24 cellular contexts compared by ENCODE assay signal in the genomic region with DNA sequence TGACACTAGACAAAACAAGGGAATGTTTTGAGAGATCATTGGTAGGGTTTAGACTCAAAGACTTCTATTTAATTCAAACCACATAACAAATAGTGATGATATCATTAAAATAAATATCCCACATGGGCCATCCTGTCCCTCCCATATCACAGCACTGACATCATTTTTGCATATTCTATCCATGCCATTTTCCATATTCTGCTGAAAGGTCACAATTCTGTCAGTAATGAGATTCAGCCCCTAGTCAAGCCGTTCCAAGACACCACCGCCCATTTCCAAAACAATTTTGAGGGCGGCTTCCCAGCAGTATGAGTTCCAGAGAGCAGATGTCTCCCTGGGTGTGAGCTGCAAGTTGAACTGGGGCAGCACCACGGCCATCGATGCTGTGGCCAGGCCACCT.
DNase-seq lines count a peak whose midpoint lies in the region; ATAC-seq, FAIRE-seq and TF ChIP-seq lines count a peak whose summit lies in the region.
"Had no signal": no experiment of that assay in that cellular context is flagged by ENCODE, and none has a peak within 500 bp of the region (broad histone marks: within the 10 kb centered on the region; RNA-seq: fewer than 3 reads in every experiment).

No MANE protein-coding gene starts in this region.

- intact Hi-C loops in HepG2 (cut with micrococcal nuclease; ENCODE audit: unreplicated experiment) = no loop called here
- intact Hi-C loops in right lobe of liver (cut with DNase I) = no loop called here

- WGBS in HepG2 (ENCODE audit: low lambda C conversion rate) = 63% methylated on average over 5 of the region's 5 CpGs
- WGBS in right lobe of liver (ENCODE audit: insufficient coverage, low coverage, low lambda C conversion rate, missing lambda C conversion rate) = 83% methylated on average over 5 of the region's 5 CpGs

- H3K4me1 Mint-ChIP-seq in neural progenitor cell = peaks cover 7% of the 10 kb centered on the region
- H3K4me1 Mint-ChIP-seq: B cell; CD4-positive, CD25-positive, alpha-beta regulatory T cell; GM23338; H9 had no signal

- POLR2A ChIA-PET in HepG2 (lab: Yijun Ruan, JAX) = no interaction called here

- H3K27me3 Mint-ChIP-seq in neural progenitor cell (ENCODE audit: insufficient read depth, low read depth) = peaks cover 7% of the 10 kb centered on the region

- no peak overlapping the region for H3K4me3 ChIP-seq in HepG2 (replicated peaks in 1 of 3; ENCODE audit: insufficient read depth in 1 of 3, low read depth in 2 of 3, low read length in 3 of 3)
- H3K4me3 ChIP-seq in right lobe of liver = no peak overlapping the region
- H3K4me3 ChIP-seq in neural progenitor cell = no peak overlapping the region
- H3K4me3 ChIP-seq: BLaER1, GM12878, GM23338 had no signal

- H3K36me3 ChIP-seq in HepG2 (replicated peaks in 1 of 2; ENCODE audit: control insufficient read depth in 1 of 2, insufficient read depth in 2 of 2, low read length in 2 of 2) (no peaks in the 10 kb centered on the region), right lobe of liver (no peaks in the 10 kb centered on the region), neural progenitor cell (no peaks in the 10 kb centered on the region)
- H3K36me3 ChIP-seq: BLaER1 had no signal

- TF ChIP-seq CTCF in HepG2 (CRISPR knock-in tag; IDR thresholded peaks at IDR 0.05) = no peak
- TF ChIP-seq CTCF in right lobe of liver (IDR thresholded peaks at IDR 0.05) = no peak
- TF ChIP-seq CTCF in neural progenitor cell (IDR thresholded peaks at IDR 0.05) = no peak

- H3K4me1 ChIP-seq in HepG2 (ENCODE audit: insufficient read depth, low read length) (peaks cover 32% of the 10 kb centered on the region), right lobe of liver (peaks cover 0 to 17% (median 9%) of the 10 kb centered on the region in 4 donors), neural progenitor cell (no peaks in the 10 kb centered on the region)
- H3K4me1 ChIP-seq: BLaER1 had no signal

- H3K27ac ChIP-seq in HepG2 (ENCODE audit: extremely low read length, insufficient read depth, low read length) = no peak overlapping the region
- no peak overlapping the region for H3K27ac ChIP-seq in right lobe of liver
- no peak overlapping the region for H3K27ac ChIP-seq in neural progenitor cell
- H3K27ac ChIP-seq: 22Rv1, BLaER1, C4-2B had no signal

- no peak overlapping the region for H3K4me3 Mint-ChIP-seq in neural progenitor cell
- H3K4me3 Mint-ChIP-seq: B cell; CD4-positive, CD25-positive, alpha-beta regulatory T cell; CD8-positive, alpha-beta T cell; GM23338; H9; HFFc6 had no signal

- H3K79me2 ChIP-seq in HepG2 (ENCODE audit: insufficient read depth, low read length) (no peaks in the 10 kb centered on the region), neural progenitor cell (ENCODE audit: low read depth) (no peaks in the 10 kb centered on the region)

- CTCF ChIA-PET in HepG2 (lab: Yijun Ruan, JAX; ENCODE audit: low intra/inter-chr PET ratio, low total read pairs) = no interaction called here

- no peak for TF ChIP-seq POLR2A in HepG2 (IDR thresholded peaks at IDR 0.05; ENCODE audit: insufficient read depth in 1 of 2, low read depth in 2 of 2, low read length in 2 of 2)
- TF ChIP-seq POLR2A in right lobe of liver (IDR thresholded peaks at IDR 0.05) = no peak

- TF ChIP-seq RAD21 in HepG2 (CRISPR knock-in tag; IDR thresholded peaks at IDR 0.05) = no peak

- ATAC-seq in HepG2 = no peak
- no peak for ATAC-seq in right lobe of liver
- ATAC-seq: CD8-positive, alpha-beta T cell; GM12878; GM23338; HCT116 had no signal

- H2AFZ ChIP-seq in HepG2 (ENCODE audit: low read length) (no peak overlapping the region), neural progenitor cell (replicated peaks) (no peak overlapping the region)
- H2AFZ ChIP-seq: GM23338 had no signal

- no peak overlapping the region for H3K4me2 ChIP-seq in HepG2 (ENCODE audit: low read depth, low read length)
- no peak overlapping the region for H3K4me2 ChIP-seq in neural progenitor cell
- H3K4me2 ChIP-seq: BLaER1, GM23338 had no signal

- BruUV-seq in HepG2 (replicated peaks; lab: Mats Ljungman, UMichigan) = no TSS peak

- H3K36me3 Mint-ChIP-seq in neural progenitor cell = peaks cover 4% of the 10 kb centered on the region
- H3K36me3 Mint-ChIP-seq: CD4-positive, CD25-positive, alpha-beta regulatory T cell; CD8-positive, alpha-beta T cell had no signal

- no peaks in the 10 kb centered on the region for H3K9me3 ChIP-seq in HepG2 (ENCODE audit: low read length)
- no peaks in the 10 kb centered on the region for H3K9me3 ChIP-seq in right lobe of liver
- no peaks in the 10 kb centered on the region for H3K9me3 ChIP-seq in neural progenitor cell (ENCODE audit: low read depth)

- in situ Hi-C loops in HepG2 (cut with HindIII; ENCODE audit: extremely low pct_ligation_motif_present, low pct_unique_long_range_greater_than_20kb) = no loop called here

- TF ChIP-seq EP300 in HepG2 (IDR thresholded peaks at IDR 0.05; ENCODE audit: low read depth in 2 of 2, low read length in 2 of 2) (no peak), HepG2 (CRISPR knock-in tag; IDR thresholded peaks at IDR 0.05; ENCODE audit: borderline replicate concordance) (no peak)

- H3K27ac Mint-ChIP-seq in neural progenitor cell = peak overlapping the region; percentile 50
- H3K27ac Mint-ChIP-seq: B cell; CD4-positive, CD25-positive, alpha-beta regulatory T cell; CD8-positive, alpha-beta T cell; GM23338; H9; HFFc6 had no signal

- no peaks in the 10 kb centered on the region for H3F3A ChIP-seq in neural progenitor cell (ENCODE audit: low read depth)

- DNase-seq in DMS 273 (lab: John Stamatoyannopoulos, UW; ENCODE audit: unreplicated experiment) (peak; percentile 25), DMS 273 treated with DMSO at 0.1 percent for 48 hours (lab: John Stamatoyannopoulos, UW) (no peak), NCI-H2029 (lab: John Stamatoyannopoulos, UW) (peak; percentile 31), NCI-H2029 treated with DMSO at 0.1 percent for 48 hours (lab: John Stamatoyannopoulos, UW) (no peak), HepG2 (ENCODE audit: low spot score) (no peak), right lobe of liver (no peak), neural progenitor cell (ENCODE audit: low spot score) (no peak), amygdala (lab: John Stamatoyannopoulos, UW) (no peak)
- DNase-seq: CD4-positive, CD25-positive, alpha-beta regulatory T cell; CD8-positive, alpha-beta T cell; EL; GDM1; H9; HFFc6 had no signal

- H3K27me3 ChIP-seq in HepG2 (ENCODE audit: control insufficient read depth in 1 of 2, insufficient read depth in 2 of 2, low read length in 2 of 2) (no peaks in the 10 kb centered on the region), right lobe of liver (no peaks in the 10 kb centered on the region), neural progenitor cell (no peaks in the 10 kb centered on the region)
- H3K27me3 ChIP-seq: BLaER1 had no signal

- no peaks in the 10 kb centered on the region for H4K20me1 ChIP-seq in HepG2 (ENCODE audit: insufficient read depth, low read length)
- H4K20me1 ChIP-seq in neural progenitor cell (ENCODE audit: low read depth) = no peaks in the 10 kb centered on the region
- H4K20me1 ChIP-seq: BLaER1 had no signal

- H3K9me3 Mint-ChIP-seq in neural progenitor cell = peaks cover 13% of the 10 kb centered on the region
- H3K9me3 Mint-ChIP-seq: CD8-positive, alpha-beta T cell had no signal

- H3K9ac ChIP-seq in HepG2 (ENCODE audit: insufficient read depth, low read depth, low read length) (no peak overlapping the region), neural progenitor cell (no peak overlapping the region)
- H3K9ac ChIP-seq: BLaER1 had no signal

- no peak for FAIRE-seq in HepG2 (lab: Jason Lieb, UNC)
- FAIRE-seq: A204.1, D721Med, GM12878, GM19239 had no signal

TF ChIP-seq in HepG2, 621 proteins besides CTCF, POLR2A, EP300 and RAD21:
- TF ChIP-seq FOSL1 (CRISPR knock-in tag; IDR thresholded peaks at IDR 0.05; ENCODE audit: borderline replicate concordance) = no peak
- 0 out of 2 replicates have a peak, but pooled peaks have one; percentile 12 for TF ChIP-seq ZNF543 (CRISPR knock-in tag; IDR thresholded peaks at IDR 0.05)

Comparison
In these comparisons a context has a peak if more than half of its experiments do, and no peak if none do; other contexts are left out.
1. DNase-seq: peak in DMS 273 (single experiment) and NCI-H2029 (single experiment); none in DMS 273 treated with DMSO at 0.1 percent for 48 hours (single experiment), NCI-H2029 treated with DMSO at 0.1 percent for 48 hours (single experiment), HepG2 (single experiment), right lobe of liver (0 of 3), neural progenitor cell (single experiment) and amygdala (0 of 56).